9 cellular contexts compared by ENCODE assay signal in the genomic region with DNA sequence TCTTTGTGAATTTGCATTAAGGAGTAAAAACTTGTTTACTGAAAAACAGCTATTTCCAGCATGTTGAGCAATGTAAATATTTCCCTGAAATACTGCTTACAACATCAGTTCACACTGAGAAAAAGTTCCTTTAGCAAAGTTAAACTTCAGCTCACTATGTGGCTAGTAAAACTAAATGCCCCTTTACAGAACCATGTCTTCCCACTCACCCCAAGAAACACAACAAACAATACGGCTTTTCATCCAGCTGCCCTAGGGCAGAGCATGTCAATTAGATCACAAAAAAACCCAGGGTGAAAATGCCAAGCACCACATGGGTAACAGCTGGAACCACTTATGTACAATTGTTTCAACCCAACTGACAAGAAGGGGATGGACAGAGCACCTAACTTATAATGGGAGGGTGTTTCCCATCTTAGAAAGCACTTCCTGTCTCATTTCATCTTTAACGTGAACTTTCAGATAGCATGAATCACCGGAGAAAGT. TPM values are rescaled to one million over a fixed set of nuclear protein-coding genes. Genes with fewer than 3 reads are reported as not detected.
DNase-seq lines count a peak whose midpoint lies in the region; ATAC-seq, FAIRE-seq and TF ChIP-seq lines count a peak whose summit lies in the region.
"Had no signal": no experiment of that assay in that cellular context is flagged by ENCODE, and none has a peak within 500 bp of the region (broad histone marks: within the 10 kb centered on the region; RNA-seq: fewer than 3 reads in every experiment).

No MANE protein-coding gene starts in this region.

- no peak for TF ChIP-seq POLR2A in H54 (IDR thresholded peaks at IDR 0.05; ENCODE audit: low read depth, low read length)

- H3K4me3 Mint-ChIP-seq in brain, result peak overlapping the region in 4 of 5 experiments; percentile 11 to 74 (median 46)
- H3K4me3 Mint-ChIP-seq in mesothelial cell of epicardium, result no peak overlapping the region

- H3K4me3 ChIP-seq in skeletal muscle satellite cell (ENCODE audit: low read length), result peak overlapping the region; percentile 46
- H3K4me3 ChIP-seq: SJSA1 had no signal

- H3K27me3 Mint-ChIP-seq in brain, result no peaks in the 10 kb centered on the region
- peaks cover 14% of the 10 kb centered on the region for H3K27me3 Mint-ChIP-seq in mesothelial cell of epicardium (ENCODE audit: low read depth)

- ATAC-seq in HG02938 (IDR thresholded peaks at IDR 0.05; ENCODE audit: unreplicated experiment), result peak; percentile 79

- H3K4me2 ChIP-seq in skeletal muscle satellite cell (ENCODE audit: low read length), result peak overlapping the region; percentile 71

- no peaks in the 10 kb centered on the region for H3K9me3 ChIP-seq in skeletal muscle satellite cell (replicated peaks; ENCODE audit: low read length)
- H3K9me3 ChIP-seq: SJSA1 had no signal

- no peak for TF ChIP-seq CTCF in brain (conservative IDR thresholded peaks at IDR 0.05)
- TF ChIP-seq CTCF in mesothelial cell of epicardium (IDR thresholded peaks at IDR 0.05; ENCODE audit: unreplicated experiment), result no peak

- H3K27ac Mint-ChIP-seq in brain, result peak overlapping the region in 2 of 5 experiments; percentile 51 to 81
- no peak overlapping the region for H3K27ac Mint-ChIP-seq in mesothelial cell of epicardium

- no peaks in the 10 kb centered on the region for H3K27me3 ChIP-seq in skeletal muscle satellite cell (ENCODE audit: control insufficient read depth, insufficient read depth, low read length)
- H3K27me3 ChIP-seq: SJSA1 had no signal

- FAIRE-seq in H54 (lab: Jason Lieb, UNC), result no peak

- DNase-seq in GM19238 (ENCODE audit: insufficient read length, low spot score), result peak; percentile 34
- DNase-seq in H54 (ENCODE audit: insufficient read length, low spot score), result no peak
- no peak for DNase-seq in NK-92 treated with Interleukin-12 subunit alpha and Interleukin-12 subunit beta, amount 100 ng/mL, for 24 hours (lab: John Stamatoyannopoulos, UW)
- DNase-seq in mesothelial cell of epicardium (ENCODE audit: low spot score in 2 of 2, unreplicated experiment in 2 of 2), result no peak
- DNase-seq in central memory CD4-positive, alpha-beta T cell, result no peak

- H3K36me3 Mint-ChIP-seq in brain, result peaks cover 5% of the 10 kb centered on the region
- H3K36me3 Mint-ChIP-seq in mesothelial cell of epicardium, result no peaks in the 10 kb centered on the region

- H3K4me1 Mint-ChIP-seq in brain (peaks cover 24% of the 10 kb centered on the region), mesothelial cell of epicardium (peaks cover 5% of the 10 kb centered on the region)

- peaks cover 18% of the 10 kb centered on the region for H3K36me3 ChIP-seq in skeletal muscle satellite cell (ENCODE audit: insufficient read depth, low read length)

- H3K9me3 Mint-ChIP-seq in brain (peaks cover 0 to 8% (median 2%) of the 10 kb centered on the region in 5 experiments), mesothelial cell of epicardium (no peaks in the 10 kb centered on the region)

- H3K4me1 ChIP-seq in skeletal muscle satellite cell (ENCODE audit: control insufficient read depth, insufficient read depth, low read length), result peaks cover 24% of the 10 kb centered on the region

- peak overlapping the region; percentile 33 for H3K9ac ChIP-seq in skeletal muscle satellite cell (ENCODE audit: low read depth, low read length)

RNA-seq across cellular contexts. Expression of gene NID1, which starts 6.7 kb away (rescaled TPM):
- polyA plus RNA-seq in brain (ENCODE audit: insufficient read depth, low read depth, low replicate concordance), result 20.1 TPM
- 97.1 and 159 TPM in 2 replicates for total RNA-seq in skeletal muscle satellite cell (2012; rRNA removed)
- total RNA-seq in mesothelial cell of epicardium, result 42.4 to 45.5 TPM (median 45.0 TPM) in 3 replicates
